Comparison of ENCODE assay signal across 27 cellular contexts in the genomic region with DNA sequence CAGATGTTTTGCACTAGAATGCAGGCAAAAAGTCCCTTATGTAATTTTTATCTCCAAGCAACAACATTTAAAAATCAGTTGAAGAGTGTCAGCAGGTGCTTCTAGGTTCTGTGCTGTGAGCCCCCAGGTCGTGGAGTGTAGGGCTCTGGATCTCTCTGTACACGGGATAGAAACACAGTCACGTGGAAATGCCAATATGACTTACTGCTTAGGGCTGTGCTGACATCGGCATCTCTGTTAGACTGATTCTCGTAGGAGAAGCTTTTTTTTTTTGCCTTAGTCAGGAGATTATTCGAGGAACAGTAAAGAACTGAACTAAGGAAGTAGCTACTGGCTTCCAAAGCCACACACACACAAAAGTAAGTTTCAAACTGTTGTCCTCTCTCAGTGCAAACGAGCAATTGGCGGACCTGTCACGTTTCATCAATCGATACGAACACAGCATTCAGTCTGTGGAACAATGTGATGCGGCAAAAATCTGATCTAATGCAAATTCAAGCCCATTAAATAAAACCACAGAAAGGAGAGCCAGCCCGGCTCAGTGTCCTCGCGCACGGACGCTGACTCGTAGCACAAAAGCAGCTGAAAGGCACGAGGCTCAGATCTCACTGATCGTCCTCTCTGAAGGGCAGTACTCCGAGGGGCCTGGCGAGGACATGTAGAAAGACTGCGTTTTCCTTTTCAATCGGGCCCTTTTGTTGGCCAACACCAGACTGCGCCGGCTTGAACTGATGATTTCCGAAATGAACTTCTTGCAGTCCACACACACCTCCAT. TPM values are rescaled to one million over a fixed set of nuclear protein-coding genes. Genes with fewer than 3 reads are reported as not detected.
DNase-seq lines count a peak whose midpoint lies in the region; ATAC-seq and TF ChIP-seq lines count a peak whose summit lies in the region.
"Had no signal": no experiment of that assay in that cellular context is flagged by ENCODE, and none has a peak within 500 bp of the region (broad histone marks: within the 10 kb centered on the region; RNA-seq: fewer than 3 reads in every experiment).

No MANE protein-coding gene starts in this region.

- peak; percentile 38 for ATAC-seq in Right ventricle myocardium superior (ENCODE audit: poor library complexity)
- ATAC-seq in heart right ventricle, result peak in 5 of 8 donors; percentile 34 to 55 (median 47)
- ATAC-seq in activated CD8-positive, alpha-beta T cell treated with anti-CD3 and anti-CD28 coated beads for 36 hours, result no peak
- ATAC-seq: A549; lower lobe of right lung; natural killer cell treated with Interleukin-12 subunit alpha and Interleukin-12 subunit beta and Interleukin-15 and Interleukin-18, amount 100 ng/mL, for 72 hours had no signal

- no peaks in the 10 kb centered on the region for H3K4me1 ChIP-seq in heart right ventricle
- H3K4me1 ChIP-seq: A549, ascending aorta, lower lobe of right lung had no signal

- no peak for TF ChIP-seq CTCF in heart right ventricle (IDR thresholded peaks at IDR 0.05)
- TF ChIP-seq CTCF in neural crest cell (conservative IDR thresholded peaks at IDR 0.05), result no peak
- no peak for TF ChIP-seq CTCF in activated CD8-positive, alpha-beta T cell treated with anti-CD3 and anti-CD28 coated beads for 36 hours (IDR thresholded peaks at IDR 0.05)

- no peaks in the 10 kb centered on the region for H3K27me3 Mint-ChIP-seq in neural crest cell (ENCODE audit: low read depth)
- H3K27me3 Mint-ChIP-seq in activated CD8-positive, alpha-beta T cell treated with anti-CD3 and anti-CD28 coated beads for 36 hours, result no peaks in the 10 kb centered on the region
- H3K27me3 Mint-ChIP-seq: activated CD4-positive, alpha-beta memory T cell treated with anti-CD3 and anti-CD28 coated beads for 36 hours; activated naive CD8-positive, alpha-beta T cell treated with anti-CD3 and anti-CD28 coated beads for 36 hours; B cell; CD8-positive, alpha-beta memory T cell; central memory CD8-positive, alpha-beta T cell; natural killer cell treated with Interleukin-12 subunit alpha and Interleukin-12 subunit beta and Interleukin-15 and Interleukin-18, amount 100 ng/mL, for 72 hours had no signal

- POLR2A ChIA-PET in activated CD8-positive, alpha-beta T cell treated with anti-CD3 and anti-CD28 coated beads for 36 hours (lab: Charles Lee), result no interaction called here

- H3K9me3 Mint-ChIP-seq in neural crest cell, result no peaks in the 10 kb centered on the region
- H3K9me3 Mint-ChIP-seq in activated CD8-positive, alpha-beta T cell treated with anti-CD3 and anti-CD28 coated beads for 36 hours, result no peaks in the 10 kb centered on the region
- H3K9me3 Mint-ChIP-seq: activated CD4-positive, alpha-beta memory T cell treated with anti-CD3 and anti-CD28 coated beads for 36 hours; activated naive CD8-positive, alpha-beta T cell treated with anti-CD3 and anti-CD28 coated beads for 36 hours; CD8-positive, alpha-beta memory T cell; central memory CD8-positive, alpha-beta T cell; HFFc6; natural killer cell treated with Interleukin-12 subunit alpha and Interleukin-12 subunit beta and Interleukin-15 and Interleukin-18, amount 100 ng/mL, for 72 hours had no signal

- H3K36me3 Mint-ChIP-seq in neural crest cell (ENCODE audit: low read depth), result peaks cover 39% of the 10 kb centered on the region
- no peaks in the 10 kb centered on the region for H3K36me3 Mint-ChIP-seq in activated CD8-positive, alpha-beta T cell treated with anti-CD3 and anti-CD28 coated beads for 36 hours (ENCODE audit: low read depth)
- H3K36me3 Mint-ChIP-seq: activated CD4-positive, alpha-beta memory T cell treated with anti-CD3 and anti-CD28 coated beads for 36 hours had no signal

- WGBS in heart right ventricle, 2 donors, result 93 to 94% methylated on average over 27 of the region's 27 CpGs

- peaks cover 31% of the 10 kb centered on the region for H3K4me1 Mint-ChIP-seq in neural crest cell
- H3K4me1 Mint-ChIP-seq in activated CD8-positive, alpha-beta T cell treated with anti-CD3 and anti-CD28 coated beads for 36 hours (ENCODE audit: low read depth), result no peaks in the 10 kb centered on the region
- H3K4me1 Mint-ChIP-seq: activated naive CD8-positive, alpha-beta T cell treated with anti-CD3 and anti-CD28 coated beads for 36 hours; B cell had no signal

- H3K9me3 ChIP-seq in heart right ventricle, result peaks cover 0 to 11% (median 4%) of the 10 kb centered on the region in 11 donors
- H3K9me3 ChIP-seq: A549 had no signal

- peak overlapping the region; percentile 28 for H3K4me3 Mint-ChIP-seq in neural crest cell
- no peak overlapping the region for H3K4me3 Mint-ChIP-seq in activated CD8-positive, alpha-beta T cell treated with anti-CD3 and anti-CD28 coated beads for 36 hours
- H3K4me3 Mint-ChIP-seq: activated CD4-positive, alpha-beta memory T cell treated with anti-CD3 and anti-CD28 coated beads for 36 hours; activated naive CD8-positive, alpha-beta T cell treated with anti-CD3 and anti-CD28 coated beads for 36 hours; B cell; CD8-positive, alpha-beta memory T cell; central memory CD8-positive, alpha-beta T cell; HFFc6; natural killer cell treated with Interleukin-12 subunit alpha and Interleukin-12 subunit beta and Interleukin-15 and Interleukin-18, amount 100 ng/mL, for 72 hours had no signal

- H3K36me3 ChIP-seq in heart right ventricle, result peaks cover 0 to 95% (median 41%) of the 10 kb centered on the region in 9 donors
- H3K36me3 ChIP-seq: ovary had no signal

- CTCF ChIA-PET in activated CD8-positive, alpha-beta T cell treated with anti-CD3 and anti-CD28 coated beads for 36 hours (lab: Charles Lee), result no interaction called here

- H3K27me3 ChIP-seq in heart right ventricle, result no peaks in the 10 kb centered on the region
- H3K27me3 ChIP-seq: ascending aorta, ovary had no signal

- no peak for DNase-seq in Right ventricle myocardium superior
- DNase-seq in cardiac septum (ENCODE audit: low spot score), result no peak
- no peak for DNase-seq in heart right ventricle
- peak; percentile 11 for DNase-seq in neural crest cell (ENCODE audit: low read depth, low spot score)
- no peak for DNase-seq in DMS153 (lab: John Stamatoyannopoulos, UW)
- DNase-seq in activated CD8-positive, alpha-beta T cell treated with anti-CD3 and anti-CD28 coated beads for 36 hours, result no peak
- DNase-seq in stimulated activated CD8-positive, alpha-beta memory T cell treated with anti-CD3 and anti-CD28 coated beads, Interleukin-4, amount 100 ng/mL, for 48 hours, result no peak
- no peak for DNase-seq in SIG-M5 (lab: John Stamatoyannopoulos, UW)
- DNase-seq: activated CD4-positive, alpha-beta memory T cell treated with anti-CD3 and anti-CD28 coated beads for 36 hours; activated naive CD8-positive, alpha-beta T cell treated with anti-CD3 and anti-CD28 coated beads for 36 hours; CD8-positive, alpha-beta memory T cell; dermis blood vessel endothelial cell; GOT3; HFFc6; hippocampal formation; lower lobe of right lung; NCI-H1694; NCI-H69; ovary; stimulated activated CD4-positive, alpha-beta T cell treated with anti-CD3 and anti-CD28 coated beads, Interleukin-15, amount 100 ng/mL, for 24 hours; stimulated activated naive CD4-positive, alpha-beta T cell treated with Interleukin-2 at 50 U/mL for 16 hours had no signal

- peak overlapping the region; percentile 3 for H3K27ac Mint-ChIP-seq in neural crest cell (ENCODE audit: unreplicated experiment)
- H3K27ac Mint-ChIP-seq in activated CD8-positive, alpha-beta T cell treated with anti-CD3 and anti-CD28 coated beads for 36 hours, result no peak overlapping the region
- H3K27ac Mint-ChIP-seq: activated CD4-positive, alpha-beta memory T cell treated with anti-CD3 and anti-CD28 coated beads for 36 hours; activated naive CD8-positive, alpha-beta T cell treated with anti-CD3 and anti-CD28 coated beads for 36 hours; B cell; CD8-positive, alpha-beta memory T cell; HFFc6; natural killer cell treated with Interleukin-12 subunit alpha and Interleukin-12 subunit beta and Interleukin-15 and Interleukin-18, amount 100 ng/mL, for 72 hours had no signal

- H3K4me3 ChIP-seq in heart right ventricle, result no peak overlapping the region
- H3K4me3 ChIP-seq: A549, ascending aorta, lower lobe of right lung, ovary, thoracic aorta had no signal

- peak overlapping the region in 1 of 10 donors; percentile 50 for H3K27ac ChIP-seq in heart right ventricle
- H3K27ac ChIP-seq: A549, ascending aorta, lower lobe of right lung, ovary, thoracic aorta had no signal

- intact Hi-C loops in Right ventricle myocardium superior (cut with DNase I), result no loop called here
- intact Hi-C loops in cardiac septum (cut with DNase I), result no loop called here
- intact Hi-C loops in heart right ventricle (cut with DNase I), result loop anchor here in 2 of 10 donors (2.0 to 10.0 kb wide), 2 partner anchors 22 to 46 kb away; no protein-coding TSS in a partner anchor
- intact Hi-C loops in activated CD8-positive, alpha-beta T cell treated with anti-CD3 and anti-CD28 coated beads for 36 hours (cut with micrococcal nuclease), result no loop called here

RNA-seq across cellular contexts. Expression of gene PRELID3A, which starts 41.5 kb away (rescaled TPM):
- total RNA-seq in Right ventricle myocardium superior (1.2 TPM), cardiac septum (2.9 TPM), heart right ventricle (1 to 10 TPM in 6 of 10 donors, under 1 TPM in 4; 0.38 to 2.2 (median 1.4) TPM), neural crest cell (21.6 and 32.5 TPM in 2 replicates)
- 1 to 10 TPM; 1.5 to 2.4 TPM for polyA plus RNA-seq in heart right ventricle
- total RNA-seq in activated CD8-positive, alpha-beta T cell treated with anti-CD3 and anti-CD28 coated beads for 36 hours, result 1 to 10 TPM; 6.3 to 6.5 TPM
- total RNA-seq: ascending aorta had no signal
- polyA plus RNA-seq: CD8-positive, alpha-beta memory T cell had no signal
